In the genomic region with DNA sequence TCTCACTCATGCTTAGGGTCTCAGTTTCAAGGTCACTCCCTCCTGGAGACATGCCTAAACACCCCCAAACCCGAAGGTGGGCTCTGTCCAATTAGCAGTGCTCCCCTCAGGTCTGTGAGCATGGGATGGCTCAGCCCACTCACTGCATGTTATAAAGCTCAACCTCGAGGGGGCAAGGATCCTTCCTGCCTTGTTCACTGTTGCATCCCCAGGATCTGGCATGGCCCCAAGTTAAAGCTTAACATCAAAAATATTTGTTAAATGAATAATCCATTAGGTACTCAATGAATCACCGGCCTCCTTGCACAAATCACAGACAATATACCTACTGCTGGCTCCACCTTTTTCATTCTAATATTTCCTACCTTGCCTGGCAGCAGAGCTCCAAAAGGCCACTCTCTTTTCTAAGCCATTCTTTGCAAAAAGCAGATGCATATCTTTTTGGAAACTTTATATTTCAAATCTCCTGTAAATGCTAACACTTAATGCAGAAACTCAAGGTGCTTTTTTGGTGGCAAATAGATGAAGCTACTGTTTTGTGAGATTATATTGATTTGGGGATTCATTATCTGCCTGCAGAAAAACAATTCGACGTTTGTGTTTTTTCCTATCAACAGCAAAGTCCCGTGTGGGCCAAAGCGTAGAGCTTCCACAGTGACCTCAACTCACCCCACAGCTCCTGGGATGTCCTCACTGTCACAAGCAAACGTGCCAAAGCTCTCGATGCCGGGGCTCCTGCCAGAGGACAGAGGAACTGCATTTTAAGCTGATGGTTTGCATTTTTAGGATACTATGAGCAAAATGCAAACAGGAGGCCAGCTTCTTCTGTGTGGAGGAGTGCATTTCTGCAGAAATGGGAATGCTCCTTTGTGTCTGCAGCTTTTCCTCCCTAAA, we compare ENCODE assay signal across 9 cellular contexts. TPM values are rescaled to one million over a fixed set of nuclear protein-coding genes. Genes with fewer than 3 reads are reported as not detected.
DNase-seq lines count a peak whose midpoint lies in the region; ATAC-seq and TF ChIP-seq lines count a peak whose summit lies in the region.
"Had no signal": no experiment of that assay in that cellular context is flagged by ENCODE, and none has a peak within 500 bp of the region (broad histone marks: within the 10 kb centered on the region; RNA-seq: fewer than 3 reads in every experiment).

No MANE protein-coding gene starts in this region.

- peak overlapping the region; percentile 1 for H2AFZ ChIP-seq in osteoblast (ENCODE audit: low read length)

- no peaks in the 10 kb centered on the region for H3K36me3 Mint-ChIP-seq in endothelial cell (ENCODE audit: low read depth, unreplicated experiment)

- peaks cover 28% of the 10 kb centered on the region for H3K4me1 ChIP-seq in osteoblast (ENCODE audit: insufficient read depth, low read length)

- no peak overlapping the region for H3K4me3 Mint-ChIP-seq in endothelial cell (ENCODE audit: unreplicated experiment)

- no peaks in the 10 kb centered on the region for H3K36me3 ChIP-seq in osteoblast (ENCODE audit: insufficient read depth, low read length)

- no peaks in the 10 kb centered on the region for H3K27me3 Mint-ChIP-seq in endothelial cell (ENCODE audit: unreplicated experiment)

- H3K4me3 ChIP-seq in epithelial cell of esophagus (ENCODE audit: low read length) (no peak overlapping the region), osteoblast (ENCODE audit: insufficient read depth, low read length) (no peak overlapping the region)

- H3K79me2 ChIP-seq in osteoblast (ENCODE audit: insufficient read depth, low read length) = no peaks in the 10 kb centered on the region

- DNase-seq in NCI-H1694 treated with DMSO at 0.1 percent for 48 hours (lab: John Stamatoyannopoulos, UW) (peak; percentile 73), epithelial cell of esophagus (ENCODE audit: low read depth) (peak; percentile 95), osteoblast (ENCODE audit: insufficient read length, low spot score, missing footprints) (no peak), endothelial cell (ENCODE audit: low spot score) (no peak)
- DNase-seq: NCI-H524 treated with DMSO at 0.1 percent for 48 hours had no signal

- no peaks in the 10 kb centered on the region for H3K27me3 ChIP-seq in osteoblast (ENCODE audit: insufficient read depth, low read length)

- H3K9me3 Mint-ChIP-seq in endothelial cell (ENCODE audit: unreplicated experiment) = no peaks in the 10 kb centered on the region

- ATAC-seq in GM18861 (IDR thresholded peaks at IDR 0.05; ENCODE audit: unreplicated experiment) (peak; percentile 34), GM19035 (IDR thresholded peaks at IDR 0.05; ENCODE audit: unreplicated experiment) (no peak), GM21825 (IDR thresholded peaks at IDR 0.05; ENCODE audit: unreplicated experiment) (no peak), HG03108 (IDR thresholded peaks at IDR 0.05; ENCODE audit: unreplicated experiment) (no peak)

- H3K4me2 ChIP-seq in osteoblast (ENCODE audit: insufficient read depth, low read length) = no peak overlapping the region

- H4K20me1 ChIP-seq in osteoblast (ENCODE audit: insufficient read depth, low read length) = no peaks in the 10 kb centered on the region

- no peaks in the 10 kb centered on the region for H3K4me1 Mint-ChIP-seq in endothelial cell (ENCODE audit: unreplicated experiment)

- TF ChIP-seq CTCF in epithelial cell of esophagus (IDR thresholded peaks at IDR 0.05; ENCODE audit: insufficient read depth, low read depth, low read length, missing control alignments) = no peak
- TF ChIP-seq CTCF in osteoblast (IDR thresholded peaks at IDR 0.05; ENCODE audit: extremely low read depth, low read depth, low read length) = no peak
- TF ChIP-seq CTCF in endothelial cell (IDR thresholded peaks at IDR 0.05; ENCODE audit: unreplicated experiment) = no peak

- H3K9me3 ChIP-seq in osteoblast (ENCODE audit: low read depth, low read length) = no peaks in the 10 kb centered on the region

- no peak overlapping the region for H3K27ac ChIP-seq in osteoblast (ENCODE audit: low read depth, low read length)

- H3K27ac Mint-ChIP-seq in endothelial cell (ENCODE audit: unreplicated experiment) = no peak overlapping the region

RNA-seq across cellular contexts. Expression of gene PCOLCE2, which starts 35.4 kb away (rescaled TPM):
- total RNA-seq in osteoblast (19.7 and 21.4 TPM in 2 replicates), endothelial cell (ENCODE audit: unreplicated experiment) (1.8 TPM)

Comparison
In these comparisons a context has a peak if more than half of its experiments do, and no peak if none do; other contexts are left out.
1. DNase-seq: peak in NCI-H1694 treated with DMSO at 0.1 percent for 48 hours (single experiment) and epithelial cell of esophagus (single experiment); none in osteoblast (single experiment) and endothelial cell (single experiment).